ENCODE assay signal across 38 cellular contexts in genomic region chr21:15695241-15695640, GRCh38.
"Had no signal": no experiment of that assay in that cellular context is flagged by ENCODE, and none has a peak within 500 bp of the region (broad histone marks: within the 10 kb centered on the region; RNA-seq: fewer than 3 reads in every experiment).

No MANE protein-coding gene starts in this region.

- H3K9me3 Mint-ChIP-seq: activated CD4-positive, alpha-beta memory T cell treated with anti-CD3 and anti-CD28 coated beads, Interleukin-2, amount 10 ng/mL, durations not matched to agents 7 days and 5 days; activated naive CD4-positive, alpha-beta T cell treated with anti-CD3 and anti-CD28 coated beads, Interleukin-2, amount 10 ng/mL, durations not matched to agents 7 days and 5 days; activated naive CD8-positive, alpha-beta T cell treated with anti-CD3 and anti-CD28 coated beads, Interleukin-2, amount 50 U/mL, for 24 hours; activated T-cell treated with anti-CD3 and anti-CD28 coated beads, Interleukin-2, amount 50 U/mL, for 24 hours; activated T-helper 2 cell treated with anti-CD3 and anti-CD28 coated beads, Interferon-gamma antibody, Interleukin-2, Interleukin-4, amounts not matched to agents 10 μg/mL and 5 μg/mL and 100 μg/mL, durations not matched to agents 14 hours and 24 hours and 36 hours; central memory CD8-positive, alpha-beta T cell; T-helper 2 cell treated with Interferon-gamma antibody and Interleukin-4, amounts not matched to agents 5 μg/mL and 100 μg/mL, for 36 hours had no signal

- H3K27me3 Mint-ChIP-seq: activated CD8-positive, alpha-beta memory T cell treated with anti-CD3 and anti-CD28 coated beads, Interleukin-2, amount 10 ng/mL, durations not matched to agents 7 days and 5 days; activated naive CD4-positive, alpha-beta T cell treated with anti-CD3 and anti-CD28 coated beads, Interleukin-2, amount 10 ng/mL, durations not matched to agents 7 days and 5 days had no signal

- H3K27me3 ChIP-seq: ascending aorta, cardiac muscle cell had no signal

- H3K27ac Mint-ChIP-seq: activated CD4-positive, alpha-beta memory T cell treated with anti-CD3 and anti-CD28 coated beads, Interleukin-2, amount 10 ng/mL, durations not matched to agents 7 days and 5 days; activated CD4-positive, alpha-beta T cell treated with anti-CD3 and anti-CD28 coated beads for 36 hours; activated CD4-positive, alpha-beta T cell treated with anti-CD3 and anti-CD28 coated beads, Interleukin-2, amount 10 ng/mL, durations not matched to agents 7 days and 5 days; activated CD8-positive, alpha-beta memory T cell treated with anti-CD3 and anti-CD28 coated beads, Interleukin-2, amount 10 ng/mL, durations not matched to agents 7 days and 5 days; activated CD8-positive, alpha-beta T cell treated with anti-CD3 and anti-CD28 coated beads, Interleukin-2, amount 10 ng/mL, durations not matched to agents 7 days and 5 days; activated naive CD4-positive, alpha-beta T cell treated with anti-CD3 and anti-CD28 coated beads, Interleukin-2, amount 10 ng/mL, durations not matched to agents 7 days and 5 days; activated naive CD4-positive, alpha-beta T cell treated with anti-CD3 and anti-CD28 coated beads, Interleukin-2, amount 50 U/mL, for 24 hours; activated naive CD8-positive, alpha-beta T cell; activated naive CD8-positive, alpha-beta T cell treated with anti-CD3 and anti-CD28 coated beads, Interleukin-2, amount 10 ng/mL, durations not matched to agents 7 days and 5 days; activated naive CD8-positive, alpha-beta T cell treated with anti-CD3 and anti-CD28 coated beads, Interleukin-2, amount 50 U/mL, for 24 hours; activated T-cell treated with anti-CD3 and anti-CD28 coated beads, Interleukin-2, amount 50 U/mL, for 24 hours; activated T-helper 2 cell treated with anti-CD3 and anti-CD28 coated beads, Interferon-gamma antibody, Interleukin-2, Interleukin-4, amounts not matched to agents 10 μg/mL and 5 μg/mL and 100 μg/mL, durations not matched to agents 14 hours and 24 hours and 36 hours; brain; T-helper 1 cell treated with Interleukin-12 subunit alpha and Interleukin-12 subunit beta and Interleukin-4 antibody, amounts not matched to agents 30 μg/mL and 1 μg/mL, for 36 hours; T-helper 2 cell treated with Interferon-gamma antibody and Interleukin-4, amounts not matched to agents 5 μg/mL and 100 μg/mL, for 36 hours; WTC11 had no signal

- H3K9me3 ChIP-seq: ascending aorta had no signal

- H3K4me1 ChIP-seq: ascending aorta had no signal

- H3K36me3 ChIP-seq: ascending aorta, cardiac muscle cell, WERI-Rb-1 had no signal

- H3K4me3 ChIP-seq: ascending aorta, cardiac muscle cell had no signal

- ATAC-seq: activated CD4-positive, alpha-beta T cell treated with anti-CD3 and anti-CD28 coated beads for 36 hours; activated CD4-positive, CD25-positive, alpha-beta regulatory T cell treated with anti-CD3 and anti-CD28 coated beads, Interleukin-2, amount 50 U/mL, for 24 hours; activated CD8-positive, alpha-beta memory T cell treated with anti-CD3 and anti-CD28 coated beads, Interleukin-2, amount 10 ng/mL, durations not matched to agents 7 days and 5 days; activated CD8-positive, alpha-beta T cell treated with anti-CD3 and anti-CD28 coated beads, Interleukin-2, amount 10 ng/mL, durations not matched to agents 7 days and 5 days; activated naive CD8-positive, alpha-beta T cell treated with anti-CD3 and anti-CD28 coated beads, Interleukin-2, amount 50 U/mL, for 24 hours; WTC11 had no signal

- H3K4me3 Mint-ChIP-seq: activated CD4-positive, alpha-beta memory T cell treated with anti-CD3 and anti-CD28 coated beads, Interleukin-2, amount 10 ng/mL, durations not matched to agents 7 days and 5 days; activated CD4-positive, alpha-beta T cell treated with anti-CD3 and anti-CD28 coated beads for 36 hours; activated CD4-positive, alpha-beta T cell treated with anti-CD3 and anti-CD28 coated beads, Interleukin-2, amount 10 ng/mL, durations not matched to agents 7 days and 5 days; activated CD8-positive, alpha-beta memory T cell treated with anti-CD3 and anti-CD28 coated beads, Interleukin-2, amount 10 ng/mL, durations not matched to agents 7 days and 5 days; activated CD8-positive, alpha-beta T cell treated with anti-CD3 and anti-CD28 coated beads, Interleukin-2, amount 10 ng/mL, durations not matched to agents 7 days and 5 days; activated naive CD4-positive, alpha-beta T cell treated with anti-CD3 and anti-CD28 coated beads, Interleukin-2, amount 10 ng/mL, durations not matched to agents 7 days and 5 days; activated naive CD4-positive, alpha-beta T cell treated with anti-CD3 and anti-CD28 coated beads, Interleukin-2, amount 50 U/mL, for 24 hours; activated naive CD8-positive, alpha-beta T cell; activated naive CD8-positive, alpha-beta T cell treated with anti-CD3 and anti-CD28 coated beads, Interleukin-2, amount 10 ng/mL, durations not matched to agents 7 days and 5 days; activated naive CD8-positive, alpha-beta T cell treated with anti-CD3 and anti-CD28 coated beads, Interleukin-2, amount 50 U/mL, for 24 hours; activated T-cell treated with anti-CD3 and anti-CD28 coated beads, Interleukin-2, amount 50 U/mL, for 24 hours; brain; central memory CD8-positive, alpha-beta T cell; T-helper 1 cell treated with Interleukin-12 subunit alpha and Interleukin-12 subunit beta and Interleukin-4 antibody, amounts not matched to agents 30 μg/mL and 1 μg/mL, for 36 hours; T-helper 2 cell treated with Interferon-gamma antibody and Interleukin-4, amounts not matched to agents 5 μg/mL and 100 μg/mL, for 36 hours; WTC11 had no signal

- H3K27ac ChIP-seq: ascending aorta, cardiac muscle cell, WERI-Rb-1 had no signal

- DNase-seq: activated CD4-positive, alpha-beta memory T cell treated with anti-CD3 and anti-CD28 coated beads, Interleukin-2, amount 10 ng/mL, durations not matched to agents 7 days and 5 days; activated CD4-positive, alpha-beta T cell treated with anti-CD3 and anti-CD28 coated beads for 1 hour; activated CD4-positive, alpha-beta T cell treated with anti-CD3 and anti-CD28 coated beads for 36 hours; activated CD4-positive, alpha-beta T cell treated with anti-CD3 and anti-CD28 coated beads for 48 hours; activated CD4-positive, alpha-beta T cell treated with anti-CD3 and anti-CD28 coated beads, Interleukin-2, amount 10 ng/mL, durations not matched to agents 7 days and 5 days; activated CD4-positive, alpha-beta T cell treated with anti-CD3 and anti-CD28 coated beads, Interleukin-2, amount 50 U/mL, for 48 hours; activated CD4-positive, CD25-positive, alpha-beta regulatory T cell; activated CD8-positive, alpha-beta memory T cell treated with anti-CD3 and anti-CD28 coated beads for 24 hours; activated CD8-positive, alpha-beta memory T cell treated with anti-CD3 and anti-CD28 coated beads, Interleukin-2, amount 10 ng/mL, durations not matched to agents 7 days and 5 days; activated CD8-positive, alpha-beta memory T cell treated with anti-CD3 and anti-CD28 coated beads, Interleukin-2, amount 50 U/mL, for 48 hours; activated CD8-positive, alpha-beta T cell treated with anti-CD3 and anti-CD28 coated beads, Interleukin-2, amount 10 ng/mL, durations not matched to agents 7 days and 5 days; activated effector memory CD4-positive, alpha-beta T cell treated with Interleukin-2 at 50 U/mL for 16 hours; activated gamma-delta T cell; activated naive CD4-positive, alpha-beta T cell treated with anti-CD3 and anti-CD28 coated beads, Interleukin-2, amount 10 ng/mL, durations not matched to agents 7 days and 5 days; activated naive CD4-positive, alpha-beta T cell treated with Interleukin-2 at 50 U/mL for 16 hours; activated naive CD8-positive, alpha-beta T cell treated with anti-CD3 and anti-CD28 coated beads, Interleukin-2, amount 10 ng/mL, durations not matched to agents 7 days and 5 days; activated naive CD8-positive, alpha-beta T cell treated with anti-CD3 and anti-CD28 coated beads, Interleukin-2, amount 50 U/mL, for 24 hours; activated T-cell treated with anti-CD3 and anti-CD28 coated beads, Interleukin-2, amount 50 U/mL, for 24 hours; activated T-cell treated with anti-CD3 and anti-CD28 coated beads, Interleukin-2, amount 50 U/mL, for 48 hours; amygdala; anterior cingulate cortex; caudate nucleus; cerebellar nuclear complex; T-helper 1 cell; T-helper 2 cell; T-helper 9 cell; WERI-Rb-1 had no signal

- H3K4me1 Mint-ChIP-seq: activated CD4-positive, alpha-beta memory T cell treated with anti-CD3 and anti-CD28 coated beads, Interleukin-2, amount 10 ng/mL, durations not matched to agents 7 days and 5 days; activated CD4-positive, alpha-beta T cell treated with anti-CD3 and anti-CD28 coated beads for 36 hours; activated CD4-positive, alpha-beta T cell treated with anti-CD3 and anti-CD28 coated beads, Interleukin-2, amount 10 ng/mL, durations not matched to agents 7 days and 5 days; activated CD8-positive, alpha-beta memory T cell treated with anti-CD3 and anti-CD28 coated beads, Interleukin-2, amount 10 ng/mL, durations not matched to agents 7 days and 5 days; activated naive CD4-positive, alpha-beta T cell treated with anti-CD3 and anti-CD28 coated beads, Interleukin-2, amount 10 ng/mL, durations not matched to agents 7 days and 5 days; activated naive CD4-positive, alpha-beta T cell treated with anti-CD3 and anti-CD28 coated beads, Interleukin-2, amount 50 U/mL, for 24 hours; activated naive CD8-positive, alpha-beta T cell treated with anti-CD3 and anti-CD28 coated beads, Interleukin-2, amount 10 ng/mL, durations not matched to agents 7 days and 5 days; activated naive CD8-positive, alpha-beta T cell treated with anti-CD3 and anti-CD28 coated beads, Interleukin-2, amount 50 U/mL, for 24 hours; brain; central memory CD8-positive, alpha-beta T cell had no signal

- H3K36me3 Mint-ChIP-seq: activated CD8-positive, alpha-beta memory T cell treated with anti-CD3 and anti-CD28 coated beads, Interleukin-2, amount 10 ng/mL, durations not matched to agents 7 days and 5 days; activated naive CD4-positive, alpha-beta T cell treated with anti-CD3 and anti-CD28 coated beads, Interleukin-2, amount 10 ng/mL, durations not matched to agents 7 days and 5 days; activated naive CD8-positive, alpha-beta T cell; activated naive CD8-positive, alpha-beta T cell treated with anti-CD3 and anti-CD28 coated beads, Interleukin-2, amount 10 ng/mL, durations not matched to agents 7 days and 5 days; brain; WTC11 had no signal
